ENCODE assay signal across 1 cellular context in the genomic region with DNA sequence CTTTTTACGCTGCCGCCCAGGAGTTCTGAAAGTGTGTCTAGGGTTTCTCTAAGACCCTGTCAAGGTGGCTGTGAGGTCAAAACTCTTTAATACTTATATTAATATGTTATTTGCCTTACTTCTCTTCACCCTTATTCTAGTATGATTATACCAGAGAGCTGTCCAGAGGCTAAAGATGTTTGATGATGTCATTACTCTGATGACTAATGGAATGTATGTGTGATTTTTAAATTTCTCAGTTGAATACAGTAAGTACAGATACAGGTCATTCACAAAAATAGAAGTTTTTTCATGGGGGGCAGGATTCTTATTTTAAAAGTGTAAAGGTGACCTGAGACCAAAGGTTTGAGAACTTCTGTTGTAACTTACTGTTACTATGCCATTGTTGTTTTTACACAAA.
TF ChIP-seq lines count a peak whose summit lies in the region.

No MANE protein-coding gene starts in this region.

TF ChIP-seq in IMR-90, 13 proteins besides CTCF, POLR2A, EP300 and RAD21 (continued from another document):
- TF ChIP-seq MXI1 (IDR thresholded peaks at IDR 0.05; ENCODE audit: borderline replicate concordance, low read depth, low read length), result no peak
- no peak for TF ChIP-seq NFE2L2 (IDR thresholded peaks at IDR 0.05; ENCODE audit: low read depth, low read length)
- no peak for TF ChIP-seq MAFK (IDR thresholded peaks at IDR 0.05; ENCODE audit: low read depth, low read length)
- TF ChIP-seq, protein P1, sequence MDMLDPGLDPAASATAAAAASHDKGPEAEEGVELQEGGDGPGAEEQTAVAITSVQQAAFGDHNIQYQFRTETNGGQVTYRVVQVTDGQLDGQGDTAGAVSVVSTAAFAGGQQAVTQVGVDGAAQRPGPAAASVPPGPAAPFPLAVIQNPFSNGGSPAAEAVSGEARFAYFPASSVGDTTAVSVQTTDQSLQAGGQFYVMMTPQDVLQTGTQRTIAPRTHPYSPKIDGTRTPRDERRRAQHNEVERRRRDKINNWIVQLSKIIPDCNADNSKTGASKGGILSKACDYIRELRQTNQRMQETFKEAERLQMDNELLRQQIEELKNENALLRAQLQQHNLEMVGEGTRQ (IDR thresholded peaks at IDR 0.05; ENCODE audit: low read depth, low read length), result no peak
- TF ChIP-seq, protein P2, sequence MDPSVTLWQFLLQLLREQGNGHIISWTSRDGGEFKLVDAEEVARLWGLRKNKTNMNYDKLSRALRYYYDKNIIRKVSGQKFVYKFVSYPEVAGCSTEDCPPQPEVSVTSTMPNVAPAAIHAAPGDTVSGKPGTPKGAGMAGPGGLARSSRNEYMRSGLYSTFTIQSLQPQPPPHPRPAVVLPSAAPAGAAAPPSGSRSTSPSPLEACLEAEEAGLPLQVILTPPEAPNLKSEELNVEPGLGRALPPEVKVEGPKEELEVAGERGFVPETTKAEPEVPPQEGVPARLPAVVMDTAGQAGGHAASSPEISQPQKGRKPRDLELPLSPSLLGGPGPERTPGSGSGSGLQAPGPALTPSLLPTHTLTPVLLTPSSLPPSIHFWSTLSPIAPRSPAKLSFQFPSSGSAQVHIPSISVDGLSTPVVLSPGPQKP (IDR thresholded peaks at IDR 0.05; ENCODE audit: borderline replicate concordance, low read depth, low read length), result no peak
- no peak for TF ChIP-seq RFX5 (IDR thresholded peaks at IDR 0.05; ENCODE audit: low read depth, low read length)
- no peak for TF ChIP-seq BHLHE40 (IDR thresholded peaks at IDR 0.05; ENCODE audit: low read depth, low read length)
- TF ChIP-seq FOS (IDR thresholded peaks at IDR 0.05; ENCODE audit: low read depth, low read length), result no peak
